In the genomic region with DNA sequence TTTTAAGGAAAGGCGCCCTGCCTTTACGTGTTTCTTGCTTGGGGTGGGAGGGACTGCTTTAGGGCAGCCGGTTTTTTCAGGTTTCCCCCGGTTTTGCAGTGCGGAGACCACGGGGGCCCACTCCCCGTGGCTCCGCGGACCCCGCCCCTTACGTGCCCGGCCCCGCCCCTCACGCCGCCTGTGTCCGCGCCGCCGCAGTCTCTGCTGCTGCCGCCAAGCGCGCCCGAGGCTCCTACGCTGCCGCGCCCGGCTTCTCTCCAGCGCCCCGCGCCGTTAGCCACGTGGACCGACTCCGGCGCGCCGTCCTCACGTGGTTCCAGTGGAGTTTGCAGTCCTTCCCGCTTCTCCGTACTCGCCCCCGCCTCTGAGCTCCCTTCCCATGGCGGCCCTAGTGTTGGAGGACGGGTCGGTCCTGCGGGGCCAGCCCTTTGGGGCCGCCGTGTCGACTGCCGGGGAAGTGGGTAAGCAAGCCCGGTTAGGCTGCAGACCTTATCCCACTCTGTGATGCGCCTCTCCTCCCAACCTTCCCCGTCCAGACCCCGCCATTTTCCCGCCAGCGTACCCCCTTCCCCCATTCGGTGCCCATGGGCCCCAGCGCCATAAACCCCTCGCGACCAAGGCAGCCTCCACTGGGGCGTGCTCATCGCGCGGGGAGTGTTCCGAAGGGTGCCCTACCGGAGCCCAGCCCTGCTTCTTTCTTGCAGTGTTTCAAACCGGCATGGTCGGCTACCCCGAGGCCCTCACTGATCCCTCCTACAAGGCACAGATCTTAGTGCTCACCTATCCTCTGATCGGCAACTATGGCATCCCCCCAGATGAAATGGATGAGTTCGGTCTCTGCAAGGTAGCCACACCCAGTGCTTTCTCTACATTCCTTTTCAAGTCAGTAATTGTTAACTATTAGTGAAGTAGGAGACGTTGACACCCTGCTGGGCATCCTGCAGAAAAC, we compare ENCODE assay signal across 1 cellular context.
TF ChIP-seq lines count a peak whose summit lies in the region.

CAD (plus strand) TSS at position 197 of the 949 bp plus-strand sequence; CDS start at position 380, 183 bp downstream.

TF ChIP-seq in K562, 482 proteins besides CTCF, POLR2A, EP300 and RAD21 (continued from another document and continues in another):
- TF ChIP-seq, protein P1, sequence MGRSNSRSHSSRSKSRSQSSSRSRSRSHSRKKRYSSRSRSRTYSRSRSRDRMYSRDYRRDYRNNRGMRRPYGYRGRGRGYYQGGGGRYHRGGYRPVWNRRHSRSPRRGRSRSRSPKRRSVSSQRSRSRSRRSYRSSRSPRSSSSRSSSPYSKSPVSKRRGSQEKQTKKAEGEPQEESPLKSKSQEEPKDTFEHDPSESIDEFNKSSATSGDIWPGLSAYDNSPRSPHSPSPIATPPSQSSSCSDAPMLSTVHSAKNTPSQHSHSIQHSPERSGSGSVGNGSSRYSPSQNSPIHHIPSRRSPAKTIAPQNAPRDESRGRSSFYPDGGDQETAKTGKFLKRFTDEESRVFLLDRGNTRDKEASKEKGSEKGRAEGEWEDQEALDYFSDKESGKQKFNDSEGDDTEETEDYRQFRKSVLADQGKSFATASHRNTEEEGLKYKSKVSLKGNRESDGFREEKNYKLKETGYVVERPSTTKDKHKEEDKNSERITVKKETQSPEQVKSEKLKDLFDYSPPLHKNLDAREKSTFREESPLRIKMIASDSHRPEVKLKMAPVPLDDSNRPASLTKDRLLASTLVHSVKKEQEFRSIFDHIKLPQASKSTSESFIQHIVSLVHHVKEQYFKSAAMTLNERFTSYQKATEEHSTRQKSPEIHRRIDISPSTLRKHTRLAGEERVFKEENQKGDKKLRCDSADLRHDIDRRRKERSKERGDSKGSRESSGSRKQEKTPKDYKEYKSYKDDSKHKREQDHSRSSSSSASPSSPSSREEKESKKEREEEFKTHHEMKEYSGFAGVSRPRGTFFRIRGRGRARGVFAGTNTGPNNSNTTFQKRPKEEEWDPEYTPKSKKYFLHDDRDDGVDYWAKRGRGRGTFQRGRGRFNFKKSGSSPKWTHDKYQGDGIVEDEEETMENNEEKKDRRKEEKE (IDR thresholded peaks at IDR 0.05; ENCODE audit: borderline replicate concordance in 1 of 2, control insufficient read depth in 1 of 2, low read depth in 2 of 2, low read length in 1 of 2) = no peak
- TF ChIP-seq FOSL1 (tag; conservative IDR thresholded peaks at IDR 0.05) (no peak), ZBTB34 (CRISPR knock-in tag; IDR thresholded peaks at IDR 0.05) (no peak), FOXM1 (IDR thresholded peaks at IDR 0.05; ENCODE audit: low read depth) (no peak), FOXM1 (CRISPR knock-in tag; IDR thresholded peaks at IDR 0.05; ENCODE audit: low read depth) (peak; percentile 93), RNF2 (IDR thresholded peaks at IDR 0.05) (peak; percentile 81), ZNF347 (CRISPR knock-in tag; IDR thresholded peaks at IDR 0.05; ENCODE audit: low read depth) (no peak), NR2C2 (CRISPR knock-in tag; IDR thresholded peaks at IDR 0.05) (peak; percentile 42; the same call in 1 of the 2 replicates), NR2C2 (tag; IDR thresholded peaks at IDR 0.05) (no peak), POLR2AphosphoS5 (IDR thresholded peaks at IDR 0.05; ENCODE audit: control insufficient read depth, insufficient read depth, low read depth, low read length) (peak; percentile 69; the same call in 1 of the 2 replicates), MLLT1 (IDR thresholded peaks at IDR 0.05) (0 out of 4 replicates have a peak, but pooled peaks of 1 of the 2 experiments have one; percentile 16), ZFP1 (CRISPR knock-in tag; IDR thresholded peaks at IDR 0.05) (no peak), ZNF445 (CRISPR knock-in tag; IDR thresholded peaks at IDR 0.05; ENCODE audit: low read depth) (no peak), ZNF224 (CRISPR knock-in tag; IDR thresholded peaks at IDR 0.05) (no peak), HSF4 (CRISPR knock-in tag; IDR thresholded peaks at IDR 0.05; ENCODE audit: borderline replicate concordance) (no peak), LARP7 (IDR thresholded peaks at IDR 0.05) (peak; percentile 79; the same call in 1 of the 2 replicates), ZNF408 (CRISPR knock-in tag; IDR thresholded peaks at IDR 0.05; ENCODE audit: low read depth) (no peak), KDM5B (IDR thresholded peaks at IDR 0.05; ENCODE audit: insufficient replicate concordance, low read depth, low read length) (peak; percentile 75), FOXK2 (conservative IDR thresholded peaks at IDR 0.05 in 1 of 2, IDR thresholded peaks at IDR 0.05 in 1 of 2; ENCODE audit: low read depth in 2 of 2) (peak in 1 of 2 experiments; percentile 53; a peak in 1 of 4 replicates), TAF7 (tag; IDR thresholded peaks at IDR 0.05) (peak; percentile 35; the same call in 1 of the 2 replicates), POU5F1 (IDR thresholded peaks at IDR 0.05; ENCODE audit: borderline replicate concordance, low read depth, low read length, partially characterized antibody) (no peak), RBM15 (IDR thresholded peaks at IDR 0.05; ENCODE audit: insufficient read depth, low read length) (no peak), KAT7 (CRISPR knock-in tag; IDR thresholded peaks at IDR 0.05; ENCODE audit: borderline replicate concordance) (peak; percentile 93; the same call in 1 of the 2 replicates), PHF20 (IDR thresholded peaks at IDR 0.05; ENCODE audit: partially characterized antibody) (peak; percentile 54), CXXC5 (CRISPR knock-in tag; IDR thresholded peaks at IDR 0.05) (peak; percentile 92), PHF8 (IDR thresholded peaks at IDR 0.05; ENCODE audit: borderline replicate concordance, low read length) (peak; percentile 72; the same call in 1 of the 2 replicates), L3MBTL2 (IDR thresholded peaks at IDR 0.05) (peak; percentile 96), MAFF (IDR thresholded peaks at IDR 0.05; ENCODE audit: low read length) (no peak), ZNF3 (CRISPR knock-in tag; IDR thresholded peaks at IDR 0.05) (no peak), CHAMP1 (IDR thresholded peaks at IDR 0.05) (no peak), ZNF134 (CRISPR knock-in tag; conservative IDR thresholded peaks at IDR 0.05) (no peak), NRF1 (conservative IDR thresholded peaks at IDR 0.05 in 1 of 2, IDR thresholded peaks at IDR 0.05 in 1 of 2) (peak; percentile 75 to 80), ZNF316 (IDR thresholded peaks at IDR 0.05) (no peak), ZSCAN32 (CRISPR knock-in tag; IDR thresholded peaks at IDR 0.05) (no peak), SAP30 (IDR thresholded peaks at IDR 0.05; ENCODE audit: borderline replicate concordance, insufficient read depth, low read depth, low read length, poor library complexity, severe bottlenecking) (peak; percentile 96), THRA (IDR thresholded peaks at IDR 0.05) (no peak)
- TF ChIP-seq, protein P2, sequence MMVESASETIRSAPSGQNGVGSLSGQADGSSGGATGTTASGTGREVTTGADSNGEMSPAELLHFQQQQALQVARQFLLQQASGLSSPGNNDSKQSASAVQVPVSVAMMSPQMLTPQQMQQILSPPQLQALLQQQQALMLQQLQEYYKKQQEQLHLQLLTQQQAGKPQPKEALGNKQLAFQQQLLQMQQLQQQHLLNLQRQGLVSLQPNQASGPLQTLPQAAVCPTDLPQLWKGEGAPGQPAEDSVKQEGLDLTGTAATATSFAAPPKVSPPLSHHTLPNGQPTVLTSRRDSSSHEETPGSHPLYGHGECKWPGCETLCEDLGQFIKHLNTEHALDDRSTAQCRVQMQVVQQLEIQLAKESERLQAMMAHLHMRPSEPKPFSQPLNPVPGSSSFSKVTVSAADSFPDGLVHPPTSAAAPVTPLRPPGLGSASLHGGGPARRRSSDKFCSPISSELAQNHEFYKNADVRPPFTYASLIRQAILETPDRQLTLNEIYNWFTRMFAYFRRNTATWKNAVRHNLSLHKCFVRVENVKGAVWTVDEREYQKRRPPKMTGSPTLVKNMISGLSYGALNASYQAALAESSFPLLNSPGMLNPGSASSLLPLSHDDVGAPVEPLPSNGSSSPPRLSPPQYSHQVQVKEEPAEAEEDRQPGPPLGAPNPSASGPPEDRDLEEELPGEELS (CRISPR knock-in tag; IDR thresholded peaks at IDR 0.05; ENCODE audit: borderline replicate concordance) = peak; percentile 67; the same call in 1 of the 2 replicates
- TF ChIP-seq, protein P3, sequence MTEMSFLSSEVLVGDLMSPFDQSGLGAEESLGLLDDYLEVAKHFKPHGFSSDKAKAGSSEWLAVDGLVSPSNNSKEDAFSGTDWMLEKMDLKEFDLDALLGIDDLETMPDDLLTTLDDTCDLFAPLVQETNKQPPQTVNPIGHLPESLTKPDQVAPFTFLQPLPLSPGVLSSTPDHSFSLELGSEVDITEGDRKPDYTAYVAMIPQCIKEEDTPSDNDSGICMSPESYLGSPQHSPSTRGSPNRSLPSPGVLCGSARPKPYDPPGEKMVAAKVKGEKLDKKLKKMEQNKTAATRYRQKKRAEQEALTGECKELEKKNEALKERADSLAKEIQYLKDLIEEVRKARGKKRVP (CRISPR knock-in tag; IDR thresholded peaks at IDR 0.05) = no peak
- TF ChIP-seq, protein P4, sequence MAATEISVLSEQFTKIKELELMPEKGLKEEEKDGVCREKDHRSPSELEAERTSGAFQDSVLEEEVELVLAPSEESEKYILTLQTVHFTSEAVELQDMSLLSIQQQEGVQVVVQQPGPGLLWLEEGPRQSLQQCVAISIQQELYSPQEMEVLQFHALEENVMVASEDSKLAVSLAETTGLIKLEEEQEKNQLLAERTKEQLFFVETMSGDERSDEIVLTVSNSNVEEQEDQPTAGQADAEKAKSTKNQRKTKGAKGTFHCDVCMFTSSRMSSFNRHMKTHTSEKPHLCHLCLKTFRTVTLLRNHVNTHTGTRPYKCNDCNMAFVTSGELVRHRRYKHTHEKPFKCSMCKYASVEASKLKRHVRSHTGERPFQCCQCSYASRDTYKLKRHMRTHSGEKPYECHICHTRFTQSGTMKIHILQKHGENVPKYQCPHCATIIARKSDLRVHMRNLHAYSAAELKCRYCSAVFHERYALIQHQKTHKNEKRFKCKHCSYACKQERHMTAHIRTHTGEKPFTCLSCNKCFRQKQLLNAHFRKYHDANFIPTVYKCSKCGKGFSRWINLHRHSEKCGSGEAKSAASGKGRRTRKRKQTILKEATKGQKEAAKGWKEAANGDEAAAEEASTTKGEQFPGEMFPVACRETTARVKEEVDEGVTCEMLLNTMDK (IDR thresholded peaks at IDR 0.05; ENCODE audit: borderline replicate concordance, insufficient read depth, low read depth, low read length, poor library complexity, severe bottlenecking) = no peak
